In the genomic region with DNA sequence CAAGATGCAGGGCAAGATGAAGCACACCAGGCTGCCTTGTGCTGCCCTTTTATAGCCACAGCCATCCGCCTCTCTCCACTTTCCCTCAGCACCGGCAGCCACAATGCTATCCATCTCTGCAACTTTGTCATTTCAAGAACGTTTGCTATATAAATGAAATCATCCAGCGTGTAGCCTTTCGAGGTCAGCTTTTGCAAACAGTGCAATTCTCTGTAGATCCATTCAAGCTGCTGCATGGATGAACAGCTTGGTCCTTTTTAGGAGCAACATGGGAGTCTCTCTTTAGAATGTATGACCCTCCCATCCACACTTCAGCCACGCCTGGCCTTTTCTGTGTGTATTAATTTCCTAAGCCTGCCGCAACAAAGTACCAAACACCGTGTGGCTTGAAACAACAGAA, we compare ENCODE assay signal across 25 cellular contexts. TPM values are rescaled to one million over a fixed set of nuclear protein-coding genes. Genes with fewer than 3 reads are reported as not detected.
DNase-seq lines count a peak whose midpoint lies in the region; ATAC-seq and TF ChIP-seq lines count a peak whose summit lies in the region.
"Had no signal": no experiment of that assay in that cellular context is flagged by ENCODE, and none has a peak within 500 bp of the region (broad histone marks: within the 10 kb centered on the region; RNA-seq: fewer than 3 reads in every experiment).

No MANE protein-coding gene starts in this region.

- CTCF ChIA-PET in activated CD8-positive, alpha-beta memory T cell treated with anti-CD3 and anti-CD28 coated beads, Interleukin-2, amount 10 ng/mL, durations not matched to agents 7 days and 5 days (lab: Charles Lee), result no interaction called here

- no peaks in the 10 kb centered on the region for H3K36me3 Mint-ChIP-seq in activated CD8-positive, alpha-beta memory T cell treated with anti-CD3 and anti-CD28 coated beads, Interleukin-2, amount 10 ng/mL, durations not matched to agents 7 days and 5 days
- H3K36me3 Mint-ChIP-seq: CD8-positive, alpha-beta T cell had no signal

- ATAC-seq in activated CD8-positive, alpha-beta memory T cell treated with anti-CD3 and anti-CD28 coated beads, Interleukin-2, amount 10 ng/mL, durations not matched to agents 7 days and 5 days, result no peak
- ATAC-seq in gastroesophageal sphincter, result peak; percentile 66
- peak; percentile 13 for ATAC-seq in mucosa of descending colon
- no peak for ATAC-seq in HG02798 (IDR thresholded peaks at IDR 0.05; ENCODE audit: poor library complexity, unreplicated experiment)
- ATAC-seq: CD8-positive, alpha-beta T cell; HepG2 had no signal

- no peaks in the 10 kb centered on the region for H3K36me3 ChIP-seq in gastroesophageal sphincter
- H3K36me3 ChIP-seq in mucosa of descending colon (ENCODE audit: low read depth), result no peaks in the 10 kb centered on the region
- no peaks in the 10 kb centered on the region for H3K36me3 ChIP-seq in uterus

- no peak for TF ChIP-seq EP300 in gastroesophageal sphincter (IDR thresholded peaks at IDR 0.05)

- H3K27me3 Mint-ChIP-seq in activated CD8-positive, alpha-beta memory T cell treated with anti-CD3 and anti-CD28 coated beads, Interleukin-2, amount 10 ng/mL, durations not matched to agents 7 days and 5 days, result peaks cover 2% of the 10 kb centered on the region

- H3K27me3 ChIP-seq in gastroesophageal sphincter (peaks cover 4% of the 10 kb centered on the region), uterus (no peaks in the 10 kb centered on the region)

- H3K9me3 Mint-ChIP-seq in activated CD8-positive, alpha-beta memory T cell treated with anti-CD3 and anti-CD28 coated beads, Interleukin-2, amount 10 ng/mL, durations not matched to agents 7 days and 5 days (ENCODE audit: low read depth), result no peaks in the 10 kb centered on the region
- H3K9me3 Mint-ChIP-seq: CD8-positive, alpha-beta T cell; H9; HFFc6 had no signal

- peaks cover 0 to 5% (median 2%) of the 10 kb centered on the region in 3 donors for H3K4me1 ChIP-seq in gastroesophageal sphincter
- no peaks in the 10 kb centered on the region for H3K4me1 ChIP-seq in mucosa of descending colon (ENCODE audit: low read depth)
- peaks cover 0 to 9% of the 10 kb centered on the region in 2 donors for H3K4me1 ChIP-seq in uterus

- H3K27ac ChIP-seq in gastroesophageal sphincter (peak overlapping the region in 3 of 4 donors; percentile 21 to 58 (median 54)), uterus (peak overlapping the region; percentile 44 to 68)
- H3K27ac ChIP-seq: GM23248, HL-60 had no signal

- intact Hi-C loops in mucosa of descending colon (cut with DNase I, micrococcal nuclease), result no loop called here
- intact Hi-C loops in uterus (cut with DNase I; ENCODE audit: low total_unique reads), result no loop called here

- no peak overlapping the region for H3K4me3 Mint-ChIP-seq in activated CD8-positive, alpha-beta memory T cell treated with anti-CD3 and anti-CD28 coated beads, Interleukin-2, amount 10 ng/mL, durations not matched to agents 7 days and 5 days
- H3K4me3 Mint-ChIP-seq: CD8-positive, alpha-beta T cell; H9; HFFc6 had no signal

- TF ChIP-seq POLR2A in gastroesophageal sphincter (IDR thresholded peaks at IDR 0.05) (no peak), uterus (IDR thresholded peaks at IDR 0.05) (no peak)

- H3K9me3 ChIP-seq in gastroesophageal sphincter (no peaks in the 10 kb centered on the region), mucosa of descending colon (no peaks in the 10 kb centered on the region), uterus (no peaks in the 10 kb centered on the region)

- H3K4me3 ChIP-seq in gastroesophageal sphincter (no peak overlapping the region), mucosa of descending colon (no peak overlapping the region), uterus (no peak overlapping the region)
- H3K4me3 ChIP-seq: GM23248 had no signal

- WGBS in gastroesophageal sphincter (ENCODE audit: low coverage in 1 of 2), 2 donors, result 33 to 37% methylated on average over 7 to 8 of the region's 8 CpGs

- H3K27ac Mint-ChIP-seq in activated CD8-positive, alpha-beta memory T cell treated with anti-CD3 and anti-CD28 coated beads, Interleukin-2, amount 10 ng/mL, durations not matched to agents 7 days and 5 days, result no peak overlapping the region
- H3K27ac Mint-ChIP-seq: CD8-positive, alpha-beta T cell; H9; HFFc6 had no signal

- peaks cover 21% of the 10 kb centered on the region for H3K4me1 Mint-ChIP-seq in activated CD8-positive, alpha-beta memory T cell treated with anti-CD3 and anti-CD28 coated beads, Interleukin-2, amount 10 ng/mL, durations not matched to agents 7 days and 5 days
- H3K4me1 Mint-ChIP-seq: H9 had no signal

- no peak for TF ChIP-seq CTCF in gastroesophageal sphincter (IDR thresholded peaks at IDR 0.05)
- TF ChIP-seq CTCF in mucosa of descending colon (IDR thresholded peaks at IDR 0.05), result no peak
- TF ChIP-seq CTCF in uterus (IDR thresholded peaks at IDR 0.05), result no peak

- peak; percentile 28 for DNase-seq in activated CD8-positive, alpha-beta memory T cell treated with anti-CD3 and anti-CD28 coated beads, Interleukin-2, amount 10 ng/mL, durations not matched to agents 7 days and 5 days
- DNase-seq in activated CD8-positive, alpha-beta memory T cell treated with anti-CD3 and anti-CD28 coated beads, Interleukin-2, amount 50 U/mL, for 48 hours, result no peak
- DNase-seq in mucosa of descending colon (no peak), uterus (no peak), RPMI8226 (no peak), glomerular visceral epithelial cell (ENCODE audit: extremely low spot score) (no peak)
- DNase-seq: AML-193; C1 segment of cervical spinal cord; CD8-positive, alpha-beta T cell; GM23248; H9; HFFc6; KG1; NCI-H1092; NCI-H1436; NCI-H187 treated with DMSO at 0.1 percent for 48 hours; NCI-H2107; NCI-H446 treated with DMSO at 0.1 percent for 48 hours; NCI-H526 treated with DMSO at 0.1 percent for 48 hours; OCI-M1; SHP77 had no signal

RNA-seq across cellular contexts. Expression of a gene that starts 6.5 kb away (rescaled TPM):
- total RNA-seq in activated CD8-positive, alpha-beta memory T cell treated with anti-CD3 and anti-CD28 coated beads, Interleukin-2, amount 10 ng/mL, durations not matched to agents 7 days and 5 days, result 10 to 100 TPM; 31.1 to 31.7 TPM
- 10 to 100 TPM; 17.7 to 21.9 (median 20.6) TPM for total RNA-seq in gastroesophageal sphincter
- 10 to 100 TPM; 19.4 to 26.6 (median 20.6) TPM for total RNA-seq in mucosa of descending colon
- total RNA-seq in uterus, result 10 to 100 TPM in 3 of 4 donors, 1 to 10 TPM in 1; 1.6 to 42.5 (median 31.9) TPM

Comparison
In these comparisons a context has a peak if more than half of its experiments do, and no peak if none do; other contexts are left out.
1. ATAC-seq: peak in gastroesophageal sphincter (single experiment) and mucosa of descending colon (single experiment); none in activated CD8-positive, alpha-beta memory T cell treated with anti-CD3 and anti-CD28 coated beads, Interleukin-2, amount 10 ng/mL, durations not matched to agents 7 days and 5 days (single experiment) and HG02798 (single experiment).